Comparison of ENCODE assay signal across 13 cellular contexts in the genomic region with DNA sequence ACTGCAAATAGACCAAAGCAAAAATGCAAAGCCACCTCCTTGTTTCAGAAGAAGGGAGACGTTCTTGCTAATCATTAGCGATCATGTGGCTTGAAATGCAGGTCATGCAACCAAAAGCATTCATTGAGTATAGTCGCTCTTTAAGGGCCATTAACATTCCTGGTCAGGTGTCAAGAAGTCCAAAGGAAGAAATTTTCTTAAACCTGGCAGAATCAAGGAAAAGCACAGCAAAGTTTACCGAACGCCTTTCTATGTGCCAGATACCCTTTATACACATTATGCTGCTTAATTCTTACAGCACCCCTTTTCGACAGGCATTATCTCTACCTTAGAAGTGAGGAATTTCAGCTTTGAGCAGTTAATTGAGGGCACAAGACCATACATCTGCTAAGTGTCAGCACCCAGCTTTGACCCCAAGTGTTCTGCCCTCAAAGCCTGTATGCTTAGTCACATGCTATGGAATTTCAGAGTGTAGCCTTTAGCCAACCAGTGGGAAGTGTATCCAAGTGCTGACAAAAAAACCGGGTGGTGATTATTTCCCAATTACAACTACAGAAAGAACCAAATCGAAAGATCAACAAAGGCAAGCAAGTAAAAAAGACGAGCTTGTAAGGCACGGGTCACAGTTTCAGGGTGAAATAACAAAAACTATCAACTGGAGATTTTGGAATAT.
DNase-seq lines count a peak whose midpoint lies in the region; ATAC-seq, FAIRE-seq and TF ChIP-seq lines count a peak whose summit lies in the region.
"Had no signal": no experiment of that assay in that cellular context is flagged by ENCODE, and none has a peak within 500 bp of the region (broad histone marks: within the 10 kb centered on the region; RNA-seq: fewer than 3 reads in every experiment).

No MANE protein-coding gene starts in this region.

- FAIRE-seq in HTR-8/SVneo (lab: Jason Lieb, UNC): no peak

- DNase-seq in HTR-8/SVneo (ENCODE audit: insufficient read length, low spot score) (peak; percentile 45), epithelial cell of proximal tubule (ENCODE audit: low read depth) (peak; percentile 74), T-helper 9 cell (no peak)
- DNase-seq in activated naive CD4-positive, alpha-beta T cell treated with anti-CD3 and anti-CD28 coated beads, Interleukin-2, amount 50 U/mL, for 72 hours (ENCODE audit: low spot score in 2 of 2): no peak
- no peak for DNase-seq in naive thymus-derived CD8-positive, alpha-beta T cell
- DNase-seq: activated CD4-positive, alpha-beta memory T cell treated with anti-CD3 and anti-CD28 coated beads for 36 hours; activated naive CD8-positive, alpha-beta T cell treated with anti-CD3 and anti-CD28 coated beads, Interleukin-2, amount 10 ng/mL, durations not matched to agents 7 days and 5 days had no signal

- H3K27ac ChIP-seq in ACC112 (ENCODE audit: low read depth, low read length): peak overlapping the region; percentile 80
- H3K27ac ChIP-seq: foreskin keratinocyte, skin epidermis had no signal

- H3K36me3 Mint-ChIP-seq in nephron (ENCODE audit: low read depth): peaks cover 25% of the 10 kb centered on the region
- no peaks in the 10 kb centered on the region for H3K36me3 Mint-ChIP-seq in activated naive CD4-positive, alpha-beta T cell treated with anti-CD3 and anti-CD28 coated beads, Interleukin-2, amount 50 U/mL, for 72 hours
- H3K36me3 Mint-ChIP-seq in naive thymus-derived CD8-positive, alpha-beta T cell: no peaks in the 10 kb centered on the region
- H3K36me3 Mint-ChIP-seq: activated naive CD8-positive, alpha-beta T cell treated with anti-CD3 and anti-CD28 coated beads, Interleukin-2, amount 10 ng/mL, durations not matched to agents 7 days and 5 days had no signal

- no peaks in the 10 kb centered on the region for H3K36me3 ChIP-seq in ACC112 (ENCODE audit: insufficient read depth, low read length)

- no peak for ATAC-seq in activated naive CD4-positive, alpha-beta T cell treated with anti-CD3 and anti-CD28 coated beads, Interleukin-2, amount 50 U/mL, for 72 hours
- no peak for ATAC-seq in naive thymus-derived CD8-positive, alpha-beta T cell
- no peak for ATAC-seq in HG03196 (IDR thresholded peaks at IDR 0.05; ENCODE audit: unreplicated experiment)
- ATAC-seq: GM23338 had no signal

- no peaks in the 10 kb centered on the region for H3K27me3 ChIP-seq in ACC112 (ENCODE audit: insufficient read depth, low read length)
- H3K27me3 ChIP-seq: foreskin keratinocyte had no signal

- POLR2A ChIA-PET in naive thymus-derived CD8-positive, alpha-beta T cell (lab: Charles Lee): no interaction called here

- no peaks in the 10 kb centered on the region for H3K79me2 ChIP-seq in ACC112 (ENCODE audit: control insufficient read depth, insufficient read depth, low read length, unreplicated experiment)

- H3K4me1 Mint-ChIP-seq in nephron: peaks cover 37% of the 10 kb centered on the region
- H3K4me1 Mint-ChIP-seq in naive thymus-derived CD8-positive, alpha-beta T cell: peaks cover 0 to 26% (median under 1%) of the 10 kb centered on the region in 4 donors
- H3K4me1 Mint-ChIP-seq: activated naive CD8-positive, alpha-beta T cell treated with anti-CD3 and anti-CD28 coated beads, Interleukin-2, amount 10 ng/mL, durations not matched to agents 7 days and 5 days had no signal

- H3K27ac Mint-ChIP-seq in nephron: peak overlapping the region; percentile 32 to 86 (median 41)
- H3K27ac Mint-ChIP-seq in activated naive CD4-positive, alpha-beta T cell treated with anti-CD3 and anti-CD28 coated beads, Interleukin-2, amount 50 U/mL, for 72 hours: no peak overlapping the region
- no peak overlapping the region for H3K27ac Mint-ChIP-seq in naive thymus-derived CD8-positive, alpha-beta T cell
- H3K27ac Mint-ChIP-seq: activated naive CD8-positive, alpha-beta T cell treated with anti-CD3 and anti-CD28 coated beads, Interleukin-2, amount 10 ng/mL, durations not matched to agents 7 days and 5 days; GM23338 had no signal

- no peaks in the 10 kb centered on the region for H3K27me3 Mint-ChIP-seq in nephron (ENCODE audit: low read depth)
- H3K27me3 Mint-ChIP-seq in naive thymus-derived CD8-positive, alpha-beta T cell: peaks cover 0 to 2% (median 0%) of the 10 kb centered on the region in 5 donors
- H3K27me3 Mint-ChIP-seq: activated CD4-positive, alpha-beta memory T cell treated with anti-CD3 and anti-CD28 coated beads for 36 hours had no signal

- no peaks in the 10 kb centered on the region for H3K9me3 Mint-ChIP-seq in nephron
- no peaks in the 10 kb centered on the region for H3K9me3 Mint-ChIP-seq in activated naive CD4-positive, alpha-beta T cell treated with anti-CD3 and anti-CD28 coated beads, Interleukin-2, amount 50 U/mL, for 72 hours
- no peaks in the 10 kb centered on the region for H3K9me3 Mint-ChIP-seq in naive thymus-derived CD8-positive, alpha-beta T cell
- H3K9me3 Mint-ChIP-seq: activated CD4-positive, alpha-beta memory T cell treated with anti-CD3 and anti-CD28 coated beads for 36 hours; activated naive CD8-positive, alpha-beta T cell treated with anti-CD3 and anti-CD28 coated beads, Interleukin-2, amount 10 ng/mL, durations not matched to agents 7 days and 5 days; GM23338 had no signal

- peak overlapping the region in 1 of 3 experiments; percentile 52 for H3K4me3 Mint-ChIP-seq in nephron
- no peak overlapping the region for H3K4me3 Mint-ChIP-seq in naive thymus-derived CD8-positive, alpha-beta T cell
- H3K4me3 Mint-ChIP-seq: activated CD4-positive, alpha-beta memory T cell treated with anti-CD3 and anti-CD28 coated beads for 36 hours; activated naive CD8-positive, alpha-beta T cell treated with anti-CD3 and anti-CD28 coated beads, Interleukin-2, amount 10 ng/mL, durations not matched to agents 7 days and 5 days; GM23338 had no signal

- H2AFZ ChIP-seq in ACC112 (ENCODE audit: low read length, unreplicated experiment): peak overlapping the region; percentile 73
- H2AFZ ChIP-seq: GM23338 had no signal

- H3K4me1 ChIP-seq in ACC112 (ENCODE audit: control insufficient read depth, insufficient read depth, low read length, unreplicated experiment): peaks cover 30% of the 10 kb centered on the region

- TF ChIP-seq CTCF in epithelial cell of proximal tubule (conservative IDR thresholded peaks at IDR 0.05; ENCODE audit: low read depth, low read length) (no peak), nephron (IDR thresholded peaks at IDR 0.05; ENCODE audit: unreplicated experiment in 3 of 3) (no peak)

- H3K4me3 ChIP-seq in ACC112 (ENCODE audit: low read depth, low read length) (peak overlapping the region; percentile 69), epithelial cell of proximal tubule (ENCODE audit: low read depth, low read length) (peak overlapping the region; percentile 42)
- H3K4me3 ChIP-seq: GM23338, skin epidermis had no signal

Comparison
In these comparisons a context has a peak if more than half of its experiments do, and no peak if none do; other contexts are left out.
1. DNase-seq: peak in HTR-8/SVneo (single experiment) and epithelial cell of proximal tubule (single experiment); none in T-helper 9 cell (single experiment), activated naive CD4-positive, alpha-beta T cell treated with anti-CD3 and anti-CD28 coated beads, Interleukin-2, amount 50 U/mL, for 72 hours (0 of 2) and naive thymus-derived CD8-positive, alpha-beta T cell (0 of 10).
2. H3K27ac Mint-ChIP-seq: peak in nephron (3 of 3); none in activated naive CD4-positive, alpha-beta T cell treated with anti-CD3 and anti-CD28 coated beads, Interleukin-2, amount 50 U/mL, for 72 hours (0 of 2) and naive thymus-derived CD8-positive, alpha-beta T cell (0 of 10).